In the genomic region with DNA sequence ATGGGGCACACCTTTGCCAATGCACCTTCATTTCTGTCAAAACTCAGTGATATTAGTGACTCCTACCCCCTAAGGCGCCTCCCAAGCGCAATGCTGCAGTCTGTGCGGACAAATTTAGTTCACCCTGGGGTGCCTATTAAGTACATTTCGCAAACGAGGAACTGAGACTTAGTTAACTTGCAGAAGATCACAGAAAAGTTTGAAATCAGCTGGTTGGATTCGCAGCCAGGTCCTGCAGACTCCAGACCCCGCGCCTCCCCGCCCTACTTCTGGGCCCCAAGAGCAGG, we compare ENCODE assay signal across 8 cellular contexts. TPM values are rescaled to one million over a fixed set of nuclear protein-coding genes. Genes with fewer than 3 reads are reported as not detected.
DNase-seq lines count a peak whose midpoint lies in the region; ATAC-seq and TF ChIP-seq lines count a peak whose summit lies in the region.

No MANE protein-coding gene starts in this region.

- no peak for TF ChIP-seq CTCF in GM06990 (IDR thresholded peaks at IDR 0.05; ENCODE audit: insufficient read depth, low read length, poor library complexity, severe bottlenecking)
- no peak for TF ChIP-seq CTCF in adrenal gland (IDR thresholded peaks at IDR 0.05)
- TF ChIP-seq CTCF in right lobe of liver (IDR thresholded peaks at IDR 0.05) = no peak

- TF ChIP-seq POLR2A in adrenal gland (IDR thresholded peaks at IDR 0.05) (no peak), right lobe of liver (IDR thresholded peaks at IDR 0.05) (no peak)

- DNase-seq in GM06990 (ENCODE audit: extremely low read depth, insufficient read length) (no peak), adrenal gland (no peak), right lobe of liver (no peak), head of caudate nucleus (no peak), NCI-H1436 (lab: John Stamatoyannopoulos, UW) (no peak), cerebellar nuclear complex (lab: John Stamatoyannopoulos, UW) (no peak)

- H3K9me3 ChIP-seq in adrenal gland (replicated peaks in 1 of 3) (no peaks in the 10 kb centered on the region), right lobe of liver (no peaks in the 10 kb centered on the region)

- H3K36me3 ChIP-seq in GM06990 (ENCODE audit: control insufficient read depth, insufficient read depth, low read length) (peaks cover 31% of the 10 kb centered on the region), adrenal gland (replicated peaks in 1 of 2) (peaks cover 0 to 36% of the 10 kb centered on the region in 2 donors), right lobe of liver (peaks cover 0 to 34% (median 0%) of the 10 kb centered on the region in 4 donors), urinary bladder (ENCODE audit: insufficient read depth) (no peaks in the 10 kb centered on the region)

- intact Hi-C loops in adrenal gland (cut with DNase I) = loop anchor here (10.0 kb wide), 3 partner anchors 175 to 475 kb away; partner anchors contain the start of gene AGBL3 (in 1 of the 2)
- intact Hi-C loops in right lobe of liver (cut with DNase I) = no loop called here
- intact Hi-C loops in head of caudate nucleus (cut with DNase I) = loop anchor here (2.0 to 10.0 kb wide), 2 partner anchors 183 to 485 kb away; partner anchors contain the start of gene AGBL3

- H3K4me3 ChIP-seq in GM06990 (replicated peaks; ENCODE audit: low read depth, low read length) (peak overlapping the region; percentile 75), adrenal gland (peak overlapping the region in 3 of 4 donors; percentile 5 to 78 (median 77)), right lobe of liver (peak overlapping the region; percentile 86 to 98 (median 88)), urinary bladder (ENCODE audit: low read depth, low read length) (peak overlapping the region; percentile 87)

- H3K4me1 ChIP-seq in adrenal gland (replicated peaks in 1 of 2) = peaks cover 5 to 35% of the 10 kb centered on the region in 2 donors
- H3K4me1 ChIP-seq in right lobe of liver = peaks cover 0 to 32% (median 9%) of the 10 kb centered on the region in 4 donors
- H3K4me1 ChIP-seq in urinary bladder (ENCODE audit: insufficient read depth) = no peaks in the 10 kb centered on the region

- 0 to 3% (median 2%) methylated on average over 9 of the region's 9 CpGs for WGBS in adrenal gland, 4 donors
- 1% methylated on average over 8 of the region's 9 CpGs for WGBS in right lobe of liver (ENCODE audit: insufficient coverage, low coverage, low lambda C conversion rate, missing lambda C conversion rate)
- WGBS in urinary bladder = 2% methylated on average over 9 of the region's 9 CpGs

- H3K27ac ChIP-seq in adrenal gland = peak overlapping the region; percentile 60 to 97 (median 91)
- H3K27ac ChIP-seq in right lobe of liver = peak overlapping the region; percentile 97 to 99 (median 98)
- peak overlapping the region; percentile 97 for H3K27ac ChIP-seq in urinary bladder (ENCODE audit: low read depth)

- peak; percentile 10 for ATAC-seq in HG03342 (IDR thresholded peaks at IDR 0.05; ENCODE audit: unreplicated experiment)
- ATAC-seq in right lobe of liver = peak in 1 of 4 donors; percentile 2

- H3K27me3 ChIP-seq in GM06990 (replicated peaks; ENCODE audit: control insufficient read depth, insufficient read depth, low read length) (no peaks in the 10 kb centered on the region), adrenal gland (no peaks in the 10 kb centered on the region), right lobe of liver (no peaks in the 10 kb centered on the region)

RNA-seq across cellular contexts. Expression of gene CYREN, which starts 0.6 kb away (rescaled TPM):
- total RNA-seq in adrenal gland (10 to 100 TPM; 35.0 to 66.2 (median 51.4) TPM), right lobe of liver (10 to 100 TPM; 11.5 to 17.1 (median 15.0) TPM), urinary bladder (22.0 TPM)
- polyA plus RNA-seq in adrenal gland (10 to 100 TPM; 33.1 to 45.8 (median 42.3) TPM), urinary bladder (33.5 TPM)

RNA-seq across cellular contexts. Expression of gene TMEM140, which starts 22.0 kb away (rescaled TPM):
- 10 to 100 TPM in 7 of 8 donors, 1 to 10 TPM in 1; 9.4 to 62.9 (median 31.2) TPM for total RNA-seq in adrenal gland
- 10 to 100 TPM; 10.9 to 18.3 (median 14.6) TPM for polyA plus RNA-seq in adrenal gland
- total RNA-seq in right lobe of liver = 10 to 100 TPM; 31.2 to 58.9 (median 37.4) TPM
- 9.2 TPM for total RNA-seq in urinary bladder
- 18.1 TPM for polyA plus RNA-seq in urinary bladder

RNA-seq across cellular contexts. Expression of gene WDR91, which starts 41.4 kb away (rescaled TPM):
- total RNA-seq in adrenal gland (10 to 100 TPM; 11.4 to 29.6 (median 15.5) TPM), right lobe of liver (10 to 100 TPM in 1 of 6 experiments, 1 to 10 TPM in 5; 6.0 to 11.5 (median 8.6) TPM), urinary bladder (11.4 TPM)
- polyA plus RNA-seq in adrenal gland (10 to 100 TPM in 2 of 3 donors, 1 to 10 TPM in 1; 6.8 to 20.5 (median 19.1) TPM), urinary bladder (14.1 TPM)

Comparison
In these comparisons a context has a peak if more than half of its experiments do, and no peak if none do; other contexts are left out.
1. intact Hi-C loops: an anchor here in adrenal gland (10.0 kb wide) and head of caudate nucleus (2.0 to 10.0 kb wide); none called in right lobe of liver.